Comparison of ENCODE assay signal across 1 cellular context in genomic region chr3:151452814-151453213, GRCh38.
TF ChIP-seq lines count a peak whose summit lies in the region.

No MANE protein-coding gene starts in this region.

TF ChIP-seq in WTC11, 78 proteins besides CTCF, POLR2A, EP300 and RAD21 (continued from another document):
- TF ChIP-seq ZSCAN18 (CRISPR knock-in tag; IDR thresholded peaks at IDR 0.05) (no peak), HMGA2 (CRISPR knock-in tag; IDR thresholded peaks at IDR 0.05) (no peak), FOXK1 (CRISPR knock-in tag; IDR thresholded peaks at IDR 0.05) (no peak), IRF2 (CRISPR knock-in tag; IDR thresholded peaks at IDR 0.05; ENCODE audit: borderline replicate concordance, low read depth) (no peak)
